2 cellular contexts compared by ENCODE assay signal in genomic region chr16:58096249-58096648, GRCh38.
TF ChIP-seq lines count a peak whose summit lies in the region.

No MANE protein-coding gene starts in this region.

TF ChIP-seq in HEK293, 187 proteins besides CTCF, POLR2A, EP300 and RAD21:
- TF ChIP-seq ZNF639 (tag by site-specific recombination; IDR thresholded peaks at IDR 0.05) (no peak), ZNF549 (tag by site-specific recombination; IDR thresholded peaks at IDR 0.05) (no peak), EGR2 (tag by site-specific recombination; IDR thresholded peaks at IDR 0.05; ENCODE audit: low read depth) (peak; percentile 36; the same call in 1 of the 2 replicates), ZNF16 (tag by site-specific recombination; IDR thresholded peaks at IDR 0.05; ENCODE audit: low read depth) (no peak), KLF1 (tag by site-specific recombination; IDR thresholded peaks at IDR 0.05) (peak; percentile 73), ZFHX2 (tag by site-specific recombination; conservative IDR thresholded peaks at IDR 0.05) (peak; percentile 50)

TF ChIP-seq in H1, 55 proteins besides CTCF, POLR2A, EP300 and RAD21:
- no peak for TF ChIP-seq NANOG (IDR thresholded peaks at IDR 0.05; ENCODE audit: insufficient read depth, low read depth, low read length, poor library complexity, severe bottlenecking)
- no peak for TF ChIP-seq SIX5 (IDR thresholded peaks at IDR 0.05; ENCODE audit: low read depth, low read length)
- no peak for TF ChIP-seq KDM4A (IDR thresholded peaks at IDR 0.05; ENCODE audit: low read depth, low read length, severe bottlenecking)
- no peak for TF ChIP-seq TCF12 (IDR thresholded peaks at IDR 0.05; ENCODE audit: low read depth, low read length)
- no peak for TF ChIP-seq SP2 (IDR thresholded peaks at IDR 0.05; ENCODE audit: low read length)
- TF ChIP-seq EZH2 (IDR thresholded peaks at IDR 0.05; ENCODE audit: low read depth, low read length, severe bottlenecking) = no peak
- no peak for TF ChIP-seq RBBP5 (IDR thresholded peaks at IDR 0.05; ENCODE audit: borderline replicate concordance, low read depth, low read length)
- TF ChIP-seq GABPA (IDR thresholded peaks at IDR 0.05; ENCODE audit: borderline replicate concordance, insufficient read depth, low read length) = no peak
- no peak for TF ChIP-seq EGR1 (IDR thresholded peaks at IDR 0.05; ENCODE audit: borderline replicate concordance, low read depth, low read length)
- TF ChIP-seq CBX8 (IDR thresholded peaks at IDR 0.05; ENCODE audit: borderline replicate concordance, low read depth, low read length) = no peak
- TF ChIP-seq E2F6 (IDR thresholded peaks at IDR 0.05) = no peak
- no peak for TF ChIP-seq MAFK (IDR thresholded peaks at IDR 0.05; ENCODE audit: low read depth, low read length)
- TF ChIP-seq GTF2F1 (IDR thresholded peaks at IDR 0.05; ENCODE audit: borderline replicate concordance, low read depth, low read length) = no peak
- TF ChIP-seq TEAD4 (IDR thresholded peaks at IDR 0.05; ENCODE audit: low read depth, low read length) = no peak
- TF ChIP-seq SIRT6 (IDR thresholded peaks at IDR 0.05; ENCODE audit: low read length) = no peak
- no peak for TF ChIP-seq SP1 (IDR thresholded peaks at IDR 0.05; ENCODE audit: low read depth, low read length)
- TF ChIP-seq RNF2 (IDR thresholded peaks at IDR 0.05; ENCODE audit: borderline replicate concordance, low read depth, low read length, missing control alignments, poor library complexity, severe bottlenecking) = no peak
